In genomic region chr10:79331226-79331625, GRCh38 we compare ENCODE assay signal across 9 cellular contexts. TPM values are rescaled to one million over a fixed set of nuclear protein-coding genes. Genes with fewer than 3 reads are reported as not detected.
DNase-seq lines count a peak whose midpoint lies in the region; ATAC-seq and TF ChIP-seq lines count a peak whose summit lies in the region.
"Had no signal": no experiment of that assay in that cellular context is flagged by ENCODE, and none has a peak within 500 bp of the region (broad histone marks: within the 10 kb centered on the region; RNA-seq: fewer than 3 reads in every experiment).

No MANE protein-coding gene starts in this region.

- H3K4me3 Mint-ChIP-seq in activated naive CD8-positive, alpha-beta T cell treated with anti-CD3 and anti-CD28 coated beads, Interleukin-2, amount 10 ng/mL, durations not matched to agents 7 days and 5 days, result no peak overlapping the region
- H3K4me3 Mint-ChIP-seq in stimulated activated naive CD8-positive, alpha-beta T cell treated with anti-CD3 and anti-CD28 coated beads, Interleukin-15, Interleukin-2, amounts not matched to agents 100 ng/mL and 50 ng/mL, for 24 hours, result peak overlapping the region; percentile 15
- H3K4me3 Mint-ChIP-seq in glutamatergic neuron (ENCODE audit: unreplicated experiment), result no peak overlapping the region

- no peaks in the 10 kb centered on the region for H3K36me3 ChIP-seq in transverse colon

- no peaks in the 10 kb centered on the region for H3K4me1 ChIP-seq in right cardiac atrium (ENCODE audit: control insufficient read depth, insufficient read depth, low read length)
- peaks cover 0 to 12% (median under 1%) of the 10 kb centered on the region in 4 donors for H3K4me1 ChIP-seq in transverse colon

- intact Hi-C loops in left cardiac atrium (cut with DNase I) (no loop called here), right cardiac atrium (cut with DNase I) (no loop called here), transverse colon (cut with DNase I; ENCODE audit: low total_unique reads) (no loop called here)

- DNase-seq in left cardiac atrium (peak; percentile 8), right cardiac atrium (no peak), transverse colon (no peak), foreskin melanocyte (no peak), glutamatergic neuron (no peak)
- DNase-seq in activated naive CD8-positive, alpha-beta T cell treated with anti-CD3 and anti-CD28 coated beads, Interleukin-2, amount 10 ng/mL, durations not matched to agents 7 days and 5 days, result no peak
- DNase-seq: NCI-H1436 treated with DMSO at 0.1 percent for 48 hours had no signal

- H3K4me1 Mint-ChIP-seq in activated naive CD8-positive, alpha-beta T cell treated with anti-CD3 and anti-CD28 coated beads, Interleukin-2, amount 10 ng/mL, durations not matched to agents 7 days and 5 days, result peaks cover 13% of the 10 kb centered on the region
- peaks cover 51% of the 10 kb centered on the region for H3K4me1 Mint-ChIP-seq in stimulated activated naive CD8-positive, alpha-beta T cell treated with anti-CD3 and anti-CD28 coated beads, Interleukin-15, Interleukin-2, amounts not matched to agents 100 ng/mL and 50 ng/mL, for 24 hours (ENCODE audit: low read depth)
- peaks cover 5% of the 10 kb centered on the region for H3K4me1 Mint-ChIP-seq in glutamatergic neuron (ENCODE audit: low read depth, unreplicated experiment)

- no peak for TF ChIP-seq EP300 in transverse colon (IDR thresholded peaks at IDR 0.05; ENCODE audit: low read depth)

- H3K27ac ChIP-seq in right cardiac atrium (ENCODE audit: low read length), result no peak overlapping the region
- no peak overlapping the region for H3K27ac ChIP-seq in transverse colon

- H3K4me3 ChIP-seq in right cardiac atrium (ENCODE audit: low read length) (no peak overlapping the region), transverse colon (no peak overlapping the region)

- ATAC-seq in left cardiac atrium (no peak), right cardiac atrium (no peak), HG03039 (IDR thresholded peaks at IDR 0.05; ENCODE audit: unreplicated experiment) (peak; percentile 2)
- ATAC-seq in activated naive CD8-positive, alpha-beta T cell treated with anti-CD3 and anti-CD28 coated beads, Interleukin-2, amount 10 ng/mL, durations not matched to agents 7 days and 5 days (ENCODE audit: low read depth), result peak; percentile 21

- TF ChIP-seq POLR2A in transverse colon (IDR thresholded peaks at IDR 0.05), result no peak

- in situ Hi-C loops in transverse colon (cut with MboI; ENCODE audit: low pct_ligation_motif_present in 1 of 4, low pct_unique_long_range_greater_than_20kb in 1 of 4, low sequenced_read_pairs in 3 of 4), result no loop called here

- H3K27ac Mint-ChIP-seq in activated naive CD8-positive, alpha-beta T cell treated with anti-CD3 and anti-CD28 coated beads, Interleukin-2, amount 10 ng/mL, durations not matched to agents 7 days and 5 days, result peak overlapping the region; percentile 54
- peak overlapping the region; percentile 84 for H3K27ac Mint-ChIP-seq in stimulated activated naive CD8-positive, alpha-beta T cell treated with anti-CD3 and anti-CD28 coated beads, Interleukin-15, Interleukin-2, amounts not matched to agents 100 ng/mL and 50 ng/mL, for 24 hours
- no peak overlapping the region for H3K27ac Mint-ChIP-seq in glutamatergic neuron (ENCODE audit: unreplicated experiment)

- TF ChIP-seq CTCF in transverse colon (IDR thresholded peaks at IDR 0.05) (no peak), glutamatergic neuron (IDR thresholded peaks at IDR 0.05; ENCODE audit: partially characterized antibody, unreplicated experiment) (no peak)

- no peaks in the 10 kb centered on the region for H3K27me3 Mint-ChIP-seq in activated naive CD8-positive, alpha-beta T cell treated with anti-CD3 and anti-CD28 coated beads, Interleukin-2, amount 10 ng/mL, durations not matched to agents 7 days and 5 days
- H3K27me3 Mint-ChIP-seq in stimulated activated naive CD8-positive, alpha-beta T cell treated with anti-CD3 and anti-CD28 coated beads, Interleukin-15, Interleukin-2, amounts not matched to agents 100 ng/mL and 50 ng/mL, for 24 hours, result no peaks in the 10 kb centered on the region
- H3K27me3 Mint-ChIP-seq in glutamatergic neuron (ENCODE audit: unreplicated experiment), result no peaks in the 10 kb centered on the region

- 94% methylated on average over 5 of the region's 5 CpGs for WGBS in right cardiac atrium
- 70 to 95% methylated on average over 1 to 5 of the region's 5 CpGs for WGBS in transverse colon (ENCODE audit: low coverage in 1 of 2), 2 donors

- H3K36me3 Mint-ChIP-seq in activated naive CD8-positive, alpha-beta T cell treated with anti-CD3 and anti-CD28 coated beads, Interleukin-2, amount 10 ng/mL, durations not matched to agents 7 days and 5 days, result no peaks in the 10 kb centered on the region
- H3K36me3 Mint-ChIP-seq in stimulated activated naive CD8-positive, alpha-beta T cell treated with anti-CD3 and anti-CD28 coated beads, Interleukin-15, Interleukin-2, amounts not matched to agents 100 ng/mL and 50 ng/mL, for 24 hours (ENCODE audit: low read depth), result no peaks in the 10 kb centered on the region
- no peaks in the 10 kb centered on the region for H3K36me3 Mint-ChIP-seq in glutamatergic neuron (ENCODE audit: unreplicated experiment)

- no peaks in the 10 kb centered on the region for H3K9me3 Mint-ChIP-seq in activated naive CD8-positive, alpha-beta T cell treated with anti-CD3 and anti-CD28 coated beads, Interleukin-2, amount 10 ng/mL, durations not matched to agents 7 days and 5 days
- H3K9me3 Mint-ChIP-seq in stimulated activated naive CD8-positive, alpha-beta T cell treated with anti-CD3 and anti-CD28 coated beads, Interleukin-15, Interleukin-2, amounts not matched to agents 100 ng/mL and 50 ng/mL, for 24 hours, result no peaks in the 10 kb centered on the region
- peaks cover 3% of the 10 kb centered on the region for H3K9me3 Mint-ChIP-seq in glutamatergic neuron (ENCODE audit: unreplicated experiment)

- POLR2A ChIA-PET in activated naive CD8-positive, alpha-beta T cell treated with anti-CD3 and anti-CD28 coated beads, Interleukin-2, amount 10 ng/mL, durations not matched to agents 7 days and 5 days (lab: Charles Lee), result interaction anchor here (0.8 to 1.0 kb wide), 3 partner anchors 8 to 14 kb away, joined by 3 to 5 read pairs (median 4); no protein-coding TSS in a partner anchor

- H3K9me3 ChIP-seq in right cardiac atrium (ENCODE audit: control insufficient read depth, low read length) (no peaks in the 10 kb centered on the region), transverse colon (no peaks in the 10 kb centered on the region)

- H3K27me3 ChIP-seq in right cardiac atrium (ENCODE audit: control insufficient read depth, insufficient read depth) (no peaks in the 10 kb centered on the region), transverse colon (no peaks in the 10 kb centered on the region)

RNA-seq across cellular contexts. Expression of gene PPIF, which starts 16.0 kb away (rescaled TPM):
- total RNA-seq in left cardiac atrium (100 to 1,000 TPM; 110 to 155 TPM), right cardiac atrium (100 to 1,000 TPM in 3 of 4 donors, 10 to 100 TPM in 1; 91.8 to 121 (median 110) TPM), transverse colon (100 to 1,000 TPM in 1 of 4 donors, 10 to 100 TPM in 3; 37.2 to 149 (median 51.6) TPM), glutamatergic neuron (ENCODE audit: unreplicated experiment) (24.2 TPM)
- polyA plus RNA-seq in right cardiac atrium, result 97.7 TPM
- total RNA-seq in activated naive CD8-positive, alpha-beta T cell treated with anti-CD3 and anti-CD28 coated beads, Interleukin-2, amount 10 ng/mL, durations not matched to agents 7 days and 5 days, result 10 to 100 TPM; 56.9 to 57.0 TPM

Comparison
In these comparisons a context has a peak if more than half of its experiments do, and no peak if none do; other contexts are left out.
1. ATAC-seq: peak in HG03039 (single experiment) and activated naive CD8-positive, alpha-beta T cell treated with anti-CD3 and anti-CD28 coated beads, Interleukin-2, amount 10 ng/mL, durations not matched to agents 7 days and 5 days (single experiment); none in left cardiac atrium (0 of 2) and right cardiac atrium (0 of 2).